In the genomic region with DNA sequence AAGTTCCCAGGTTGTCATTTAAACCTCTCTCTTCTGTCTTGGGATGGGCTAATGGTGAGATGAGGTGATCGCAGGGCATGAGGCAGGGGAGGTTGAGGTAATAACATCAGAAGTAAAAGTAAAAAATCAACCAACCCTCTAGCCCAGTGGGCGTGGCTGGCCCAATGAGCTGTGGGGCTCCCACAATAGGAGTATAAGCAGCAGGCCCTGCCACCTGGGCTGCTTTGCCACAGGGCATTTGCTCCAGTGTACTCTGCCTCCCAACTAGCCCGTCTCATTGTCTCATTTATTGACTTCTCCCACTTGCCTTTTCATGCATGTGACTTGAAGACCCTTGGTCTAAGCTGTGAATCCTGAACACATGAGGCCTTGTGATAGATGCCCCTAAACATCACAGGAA, we compare ENCODE assay signal across 20 cellular contexts.
"Had no signal": no experiment of that assay in that cellular context is flagged by ENCODE, and none has a peak within 500 bp of the region (broad histone marks: within the 10 kb centered on the region; RNA-seq: fewer than 3 reads in every experiment).

No MANE protein-coding gene starts in this region.

- H3K9me3 ChIP-seq: breast epithelium, MG63 had no signal

- ATAC-seq: Right ventricle myocardium inferior had no signal

- H3K27ac ChIP-seq: breast epithelium, SK-N-MC, VCaP had no signal

- H3K4me1 ChIP-seq: breast epithelium had no signal

- H3K36me3 ChIP-seq: breast epithelium, MG63 had no signal

- DNase-seq: activated CD4-positive, alpha-beta memory T cell treated with anti-CD3 and anti-CD28 coated beads for 36 hours; activated CD4-positive, alpha-beta T cell treated with anti-CD3 and anti-CD28 coated beads, Interleukin-2, amount 10 ng/mL, durations not matched to agents 7 days and 5 days; activated CD4-positive, CD25-positive, alpha-beta regulatory T cell; activated effector memory CD4-positive, alpha-beta T cell treated with Interleukin-2 at 50 U/mL for 16 hours; activated naive CD4-positive, alpha-beta T cell; activated T-cell treated with anti-CD3 and anti-CD28 coated beads, Interleukin-2, amount 50 U/mL, for 24 hours; caudate nucleus; MG63; MV-4-11; NCI-H1105; NCI-H1436; NCI-H187; NCI-H2081; NCI-H526; NCI-H774; T-helper 1 cell had no signal

- H3K27me3 ChIP-seq: MG63 had no signal

- H3K4me3 ChIP-seq: breast epithelium, MG63, SK-N-MC had no signal
